8 cellular contexts compared by ENCODE assay signal in the genomic region with DNA sequence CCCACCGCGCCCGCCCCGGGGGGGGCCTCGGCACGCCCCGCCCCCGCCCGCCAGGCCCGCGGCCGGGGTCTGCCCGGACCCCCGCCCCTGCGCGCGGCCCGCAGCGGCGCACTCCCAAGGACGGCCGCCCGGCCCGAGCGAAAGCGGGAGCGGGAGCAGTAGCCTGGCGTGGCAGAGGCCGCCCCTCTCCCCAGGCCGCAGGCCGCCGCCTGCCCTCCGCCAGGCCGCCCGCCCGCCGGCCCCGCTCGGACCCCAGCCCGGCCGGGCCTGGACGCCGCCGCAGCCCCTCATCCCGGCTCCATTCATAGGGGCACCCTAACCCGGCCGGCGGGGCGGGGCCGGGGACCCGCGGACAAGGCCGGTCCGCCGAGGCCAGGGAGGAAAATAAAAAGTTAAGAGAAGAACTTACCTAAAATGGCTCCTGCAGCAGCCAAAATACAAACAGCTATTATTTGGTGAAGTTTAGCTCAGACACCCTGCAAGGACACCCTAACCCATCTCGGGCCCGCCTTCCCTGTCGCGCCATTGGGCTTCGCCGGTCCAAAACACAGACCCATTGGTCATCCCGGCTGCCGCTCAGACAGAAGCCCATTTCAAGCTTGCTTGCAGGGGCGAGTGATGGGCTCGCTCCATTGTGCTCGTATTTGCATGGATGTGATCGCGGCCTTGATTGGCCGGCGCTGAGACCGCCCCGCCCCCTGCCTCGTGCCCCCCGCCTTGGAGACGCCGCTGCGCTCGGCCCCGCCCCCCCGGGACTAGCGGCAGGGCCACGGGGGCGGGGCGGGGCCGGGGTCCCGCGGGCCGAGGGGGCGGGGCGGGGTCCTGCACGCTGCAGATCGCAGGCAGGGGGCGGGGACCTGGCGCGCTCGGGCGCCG. TPM values are rescaled to one million over a fixed set of nuclear protein-coding genes. Genes with fewer than 3 reads are reported as not detected.
DNase-seq lines count a peak whose midpoint lies in the region; ATAC-seq and TF ChIP-seq lines count a peak whose summit lies in the region.

A gene with protein sequence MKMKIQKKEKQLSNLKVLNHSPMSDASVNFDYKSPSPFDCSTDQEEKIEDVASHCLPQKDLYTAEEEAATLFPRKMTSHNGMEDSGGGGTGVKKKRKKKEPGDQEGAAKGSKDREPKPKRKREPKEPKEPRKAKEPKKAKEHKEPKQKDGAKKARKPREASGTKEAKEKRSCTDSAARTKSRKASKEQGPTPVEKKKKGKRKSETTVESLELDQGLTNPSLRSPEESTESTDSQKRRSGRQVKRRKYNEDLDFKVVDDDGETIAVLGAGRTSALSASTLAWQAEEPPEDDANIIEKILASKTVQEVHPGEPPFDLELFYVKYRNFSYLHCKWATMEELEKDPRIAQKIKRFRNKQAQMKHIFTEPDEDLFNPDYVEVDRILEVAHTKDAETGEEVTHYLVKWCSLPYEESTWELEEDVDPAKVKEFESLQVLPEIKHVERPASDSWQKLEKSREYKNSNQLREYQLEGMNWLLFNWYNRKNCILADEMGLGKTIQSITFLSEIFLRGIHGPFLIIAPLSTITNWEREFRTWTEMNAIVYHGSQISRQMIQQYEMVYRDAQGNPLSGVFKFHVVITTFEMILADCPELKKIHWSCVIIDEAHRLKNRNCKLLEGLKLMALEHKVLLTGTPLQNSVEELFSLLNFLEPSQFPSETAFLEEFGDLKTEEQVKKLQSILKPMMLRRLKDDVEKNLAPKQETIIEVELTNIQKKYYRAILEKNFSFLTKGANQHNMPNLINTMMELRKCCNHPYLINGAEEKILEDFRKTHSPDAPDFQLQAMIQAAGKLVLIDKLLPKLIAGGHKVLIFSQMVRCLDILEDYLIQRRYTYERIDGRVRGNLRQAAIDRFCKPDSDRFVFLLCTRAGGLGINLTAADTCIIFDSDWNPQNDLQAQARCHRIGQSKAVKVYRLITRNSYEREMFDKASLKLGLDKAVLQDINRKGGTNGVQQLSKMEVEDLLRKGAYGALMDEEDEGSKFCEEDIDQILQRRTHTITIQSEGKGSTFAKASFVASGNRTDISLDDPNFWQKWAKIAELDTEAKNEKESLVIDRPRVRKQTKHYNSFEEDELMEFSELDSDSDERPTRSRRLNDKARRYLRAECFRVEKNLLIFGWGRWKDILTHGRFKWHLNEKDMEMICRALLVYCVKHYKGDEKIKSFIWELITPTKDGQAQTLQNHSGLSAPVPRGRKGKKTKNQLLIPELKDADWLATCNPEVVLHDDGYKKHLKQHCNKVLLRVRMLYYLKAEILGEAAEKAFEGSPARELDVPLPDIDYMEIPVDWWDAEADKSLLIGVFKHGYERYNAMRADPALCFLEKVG (N-terminal part only) (minus strand): TSS at position 447 of the 876 bp plus-strand sequence. CDS start 67,040 bp downstream, outside the sequence.

- H3K9me3 ChIP-seq in OCI-LY7 (ENCODE audit: low read length) = no peaks in the 10 kb centered on the region
- no peaks in the 10 kb centered on the region for H3K9me3 ChIP-seq in mucosa of descending colon

- CTCF ChIA-PET in OCI-LY7 (lab: Charles Lee; ENCODE audit: unreplicated experiment) = interaction anchor here (0.6 to 1.0 kb wide), 2 partner anchors 74 to 289 kb away, joined by 3 read pairs; no protein-coding TSS in a partner anchor

- H3K4me1 ChIP-seq in OCI-LY7 (ENCODE audit: insufficient read depth, low read length, poor library complexity, severe bottlenecking) (peaks cover 13% of the 10 kb centered on the region), mucosa of descending colon (ENCODE audit: low read depth) (peaks cover 12% of the 10 kb centered on the region)

- intact Hi-C loops in OCI-LY7 (cut with micrococcal nuclease; ENCODE audit: unreplicated experiment) (loop anchor here (2.0 kb wide), 1 partner anchor 75 kb away; no protein-coding TSS in a partner anchor), mucosa of descending colon (cut with DNase I, micrococcal nuclease) (no loop called here)

- H2AFZ ChIP-seq in OCI-LY7 (ENCODE audit: low read length) = peak within 1 kb of the TSS; percentile 92

- H3K4me3 ChIP-seq in OCI-LY7 (ENCODE audit: low read depth, low read length, poor library complexity, severe bottlenecking) (peak within 1 kb of the TSS; percentile 91), mucosa of descending colon (peak within 1 kb of the TSS; percentile 86)

- peaks cover 44% of the 10 kb centered on the region for H3K79me2 ChIP-seq in OCI-LY7 (ENCODE audit: insufficient read depth, low read depth, low read length)

- peak; percentile 98 for DNase-seq in D341Med (ENCODE audit: low spot score)
- DNase-seq in HuH-7.5 (ENCODE audit: low spot score) = peak; percentile 99
- DNase-seq in OCI-LY7 (ENCODE audit: low spot score) = peak; percentile 100
- DNase-seq in activated T-cell treated with anti-CD3 and anti-CD28 coated beads for 1 hour (ENCODE audit: low read depth) = peak; percentile 98
- peak; percentile 96 for DNase-seq in epithelial cell of prostate (ENCODE audit: low read depth, low spot score)
- DNase-seq in mucosa of descending colon = peak; percentile 99 to 100 (median 99)
- peak; percentile 98 for DNase-seq in stimulated activated CD8-positive, alpha-beta memory T cell treated with anti-CD3 and anti-CD28 coated beads, Interleukin-4, amount 100 ng/mL, for 24 hours (ENCODE audit: low read depth)

- peak within 1 kb of the TSS; percentile 98 for H3K4me2 ChIP-seq in OCI-LY7 (ENCODE audit: low read length)

- H3K36me3 ChIP-seq in OCI-LY7 (ENCODE audit: insufficient read depth, low read length) (peaks cover 6% of the 10 kb centered on the region; the same call in 1 of the 2 replicates), mucosa of descending colon (ENCODE audit: low read depth) (no peaks in the 10 kb centered on the region)

- peak within 1 kb of the TSS; percentile 52 for H3K27ac ChIP-seq in OCI-LY7 (ENCODE audit: low read depth, low read length, poor library complexity, severe bottlenecking)
- H3K27ac ChIP-seq in epithelial cell of prostate = peak within 1 kb of the TSS; percentile 63

- ATAC-seq in GM21526 (IDR thresholded peaks at IDR 0.05; ENCODE audit: low FRiP score, unreplicated experiment) (peak; percentile 98), mucosa of descending colon (peak; percentile 99)

- no peak for TF ChIP-seq CTCF in OCI-LY7 (conservative IDR thresholded peaks at IDR 0.05; ENCODE audit: low read length)
- no peak for TF ChIP-seq CTCF in mucosa of descending colon (IDR thresholded peaks at IDR 0.05)

- POLR2A ChIA-PET in OCI-LY7 (lab: Charles Lee) = interaction anchor here (0.7 to 1.1 kb wide), 4 partner anchors 10 to 75 kb away, joined by 3 to 8 read pairs (median 4); no protein-coding TSS in a partner anchor

- H4K20me1 ChIP-seq in OCI-LY7 (ENCODE audit: insufficient read depth, low read length) = peaks cover 7% of the 10 kb centered on the region; the same call in 1 of the 2 replicates

- BruUV-seq in OCI-LY7 (replicated peaks; lab: Mats Ljungman, UMichigan) = no TSS peak

- no peaks in the 10 kb centered on the region for H3K9me2 ChIP-seq in OCI-LY7 (ENCODE audit: insufficient read depth, low read length)

RNA-seq across cellular contexts. Expression of the gene that starts here (rescaled TPM):
- total RNA-seq in OCI-LY7 (2014; rRNA removed; shearing (Covaris generic)) = 26.9 and 38.6 TPM in 2 replicates
- total RNA-seq in OCI-LY7 (2022) (45.7 and 55.4 TPM in 2 replicates), mucosa of descending colon (10 to 100 TPM; 33.8 to 53.6 (median 43.8) TPM)

Comparison
In these comparisons a context has a peak if more than half of its experiments do, and no peak if none do; other contexts are left out.
1. Peak in every context shown above with its lines: DNase-seq, ATAC-seq, H3K4me3 ChIP-seq and H3K27ac ChIP-seq.